Comparison of ENCODE assay signal across 8 cellular contexts in the genomic region with DNA sequence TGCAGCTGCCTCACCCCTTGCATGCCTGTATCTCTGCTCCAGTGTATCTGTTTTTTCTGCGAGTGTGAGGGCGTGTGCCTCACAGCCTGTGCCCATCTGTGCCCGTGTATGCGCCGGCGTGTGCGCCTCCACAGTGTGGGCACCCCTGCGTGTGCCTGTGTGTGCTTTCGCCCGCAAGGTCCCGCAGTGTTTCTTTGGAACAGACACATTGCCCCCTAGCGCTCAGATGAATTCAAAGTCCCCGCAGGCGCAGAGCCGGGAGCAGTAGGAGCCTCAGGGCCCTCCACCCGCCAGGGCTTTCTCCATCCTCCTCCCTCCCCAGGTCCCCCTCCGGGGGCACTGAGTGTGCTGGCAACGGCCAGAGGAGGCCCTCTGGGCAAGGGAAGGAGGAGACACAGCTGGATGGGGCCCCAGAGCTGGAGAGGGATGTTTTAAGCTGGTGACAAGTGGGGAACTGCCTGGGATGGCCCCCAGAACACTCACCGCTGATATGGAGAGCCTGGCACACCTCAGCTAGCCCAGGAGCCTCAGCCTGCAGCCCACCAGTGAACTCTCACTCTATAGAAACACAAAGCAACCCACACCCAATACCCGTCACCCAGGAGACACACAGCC. TPM values are rescaled to one million over a fixed set of nuclear protein-coding genes. Genes with fewer than 3 reads are reported as not detected.
DNase-seq lines count a peak whose midpoint lies in the region; ATAC-seq and TF ChIP-seq lines count a peak whose summit lies in the region.

No MANE protein-coding gene starts in this region.

- intact Hi-C loops in esophagus muscularis mucosa (cut with DNase I): loop anchor here (2.0 to 10.0 kb wide), 3 partner anchors 398 to 1047 kb away; no protein-coding TSS in a partner anchor

- TF ChIP-seq CTCF in AG09319 (IDR thresholded peaks at IDR 0.05; ENCODE audit: low read depth, low read length) (peak; percentile 72), esophagus muscularis mucosa (IDR thresholded peaks at IDR 0.05) (peak; percentile 66 to 80 (median 71)), type B pancreatic cell (conservative IDR thresholded peaks at IDR 0.05) (peak; percentile 83)

- H3K4me1 Mint-ChIP-seq in natural killer cell treated with Interleukin-12 subunit alpha and Interleukin-12 subunit beta and Interleukin-15 and Interleukin-18, amount 100 ng/mL, for 72 hours (ENCODE audit: low read depth in 2 of 2): peaks cover 9 to 13% of the 10 kb centered on the region in 2 donors
- H3K4me1 Mint-ChIP-seq in type B pancreatic cell (ENCODE audit: unreplicated experiment): peaks cover 37% of the 10 kb centered on the region

- peaks cover 0 to 12% (median 0%) of the 10 kb centered on the region in 4 donors for H3K27me3 ChIP-seq in esophagus muscularis mucosa

- peak overlapping the region in 2 of 4 donors; percentile 35 to 55 for H3K27ac ChIP-seq in esophagus muscularis mucosa (replicated peaks in 1 of 4)

- peaks cover 22 to 37% of the 10 kb centered on the region in 2 donors for H3K27me3 Mint-ChIP-seq in natural killer cell treated with Interleukin-12 subunit alpha and Interleukin-12 subunit beta and Interleukin-15 and Interleukin-18, amount 100 ng/mL, for 72 hours
- peaks cover 50% of the 10 kb centered on the region for H3K27me3 Mint-ChIP-seq in type B pancreatic cell

- no peaks in the 10 kb centered on the region for H3K36me3 ChIP-seq in esophagus muscularis mucosa

- H3K36me3 Mint-ChIP-seq in natural killer cell treated with Interleukin-12 subunit alpha and Interleukin-12 subunit beta and Interleukin-15 and Interleukin-18, amount 100 ng/mL, for 72 hours: no peaks in the 10 kb centered on the region
- no peaks in the 10 kb centered on the region for H3K36me3 Mint-ChIP-seq in type B pancreatic cell

- 60% methylated on average over 1 of the region's 20 CpGs for WGBS in esophagus muscularis mucosa

- H3K4me1 ChIP-seq in esophagus muscularis mucosa: peaks cover 21 to 56% (median 48%) of the 10 kb centered on the region in 4 donors

- H3K27ac Mint-ChIP-seq in natural killer cell treated with Interleukin-12 subunit alpha and Interleukin-12 subunit beta and Interleukin-15 and Interleukin-18, amount 100 ng/mL, for 72 hours: no peak overlapping the region
- H3K27ac Mint-ChIP-seq in type B pancreatic cell: peak overlapping the region; percentile 34

- DNase-seq in AG09319 (ENCODE audit: extremely low read depth, low read depth): no peak
- peak; percentile 55 for DNase-seq in GM19238 (ENCODE audit: insufficient read length, low spot score)
- peak; percentile 41 for DNase-seq in NCI-H526 treated with DMSO at 0.1 percent for 48 hours (lab: John Stamatoyannopoulos, UW)
- DNase-seq in activated T-cell treated with anti-CD3 and anti-CD28 coated beads for 24 hours (ENCODE audit: low read depth): peak; percentile 32
- DNase-seq in esophagus muscularis mucosa (ENCODE audit: extremely low spot score): no peak
- DNase-seq in natural killer cell treated with Interleukin-12 subunit alpha and Interleukin-12 subunit beta and Interleukin-15 and Interleukin-18, amount 100 ng/mL, for 72 hours (ENCODE audit: low spot score): no peak
- DNase-seq in type B pancreatic cell (ENCODE audit: extremely low spot score, unreplicated experiment): no peak
- DNase-seq in NCI-H1105 treated with DMSO at 0.1 percent for 48 hours (lab: John Stamatoyannopoulos, UW): no peak

- H3K4me3 Mint-ChIP-seq in natural killer cell treated with Interleukin-12 subunit alpha and Interleukin-12 subunit beta and Interleukin-15 and Interleukin-18, amount 100 ng/mL, for 72 hours: no peak overlapping the region
- peak overlapping the region; percentile 81 for H3K4me3 Mint-ChIP-seq in type B pancreatic cell

- H3K9me3 ChIP-seq in esophagus muscularis mucosa: no peaks in the 10 kb centered on the region

- H3K4me3 ChIP-seq in esophagus muscularis mucosa: peak overlapping the region in 1 of 4 donors; percentile 12

- no peak for TF ChIP-seq EP300 in esophagus muscularis mucosa (IDR thresholded peaks at IDR 0.05)

- ATAC-seq in natural killer cell treated with Interleukin-12 subunit alpha and Interleukin-12 subunit beta and Interleukin-15 and Interleukin-18, amount 100 ng/mL, for 72 hours: peak; percentile 31 to 50

- no peak for TF ChIP-seq POLR2A in esophagus muscularis mucosa (IDR thresholded peaks at IDR 0.05; ENCODE audit: low read depth)

- no peaks in the 10 kb centered on the region for H3K9me3 Mint-ChIP-seq in natural killer cell treated with Interleukin-12 subunit alpha and Interleukin-12 subunit beta and Interleukin-15 and Interleukin-18, amount 100 ng/mL, for 72 hours
- H3K9me3 Mint-ChIP-seq in type B pancreatic cell: no peaks in the 10 kb centered on the region

RNA-seq across cellular contexts. Expression of a gene that starts 3.2 kb away (rescaled TPM):
- total RNA-seq in esophagus muscularis mucosa (10 to 100 TPM; 16.2 to 47.3 (median 29.0) TPM), type B pancreatic cell (ENCODE audit: low replicate concordance) (1.7 and 17.0 TPM in 2 replicates)
- 1 to 10 TPM in 1 of 2 donors, under 1 TPM in 1; 0.61 to 2.5 TPM for total RNA-seq in natural killer cell treated with Interleukin-12 subunit alpha and Interleukin-12 subunit beta and Interleukin-15 and Interleukin-18, amount 100 ng/mL, for 72 hours

Comparison
In these comparisons a context has a peak if more than half of its experiments do, and no peak if none do; other contexts are left out.
1. DNase-seq: peak in GM19238 (single experiment), NCI-H526 treated with DMSO at 0.1 percent for 48 hours (single experiment) and activated T-cell treated with anti-CD3 and anti-CD28 coated beads for 24 hours (single experiment); none in AG09319 (single experiment), esophagus muscularis mucosa (single experiment), natural killer cell treated with Interleukin-12 subunit alpha and Interleukin-12 subunit beta and Interleukin-15 and Interleukin-18, amount 100 ng/mL, for 72 hours (single experiment), type B pancreatic cell (single experiment) and NCI-H1105 treated with DMSO at 0.1 percent for 48 hours (single experiment).
2. Peak in every context shown above with its lines, with median percentiles within 50 percentile points of each other: CTCF ChIP-seq.